ENCODE assay signal across 8 cellular contexts in genomic region chr13:113489549-113490495, GRCh38. TPM values are rescaled to one million over a fixed set of nuclear protein-coding genes. Genes with fewer than 3 reads are reported as not detected.
DNase-seq lines count a peak whose midpoint lies in the region; ATAC-seq, FAIRE-seq and TF ChIP-seq lines count a peak whose summit lies in the region.

No MANE protein-coding gene starts in this region.

- TF ChIP-seq CTCF in A549 (IDR thresholded peaks at IDR 0.05) (no peak), pancreas (IDR thresholded peaks at IDR 0.05) (no peak)

- FAIRE-seq in A549 (lab: Jason Lieb, UNC) (no peak), pancreas (lab: Jason Lieb, UNC) (no peak)

- POLR2A ChIA-PET in A549 (lab: Yijun Ruan, JAX), result interaction anchor here (1.2 kb wide), 1 partner anchor 41 kb away, joined by 3 read pairs; no protein-coding TSS in a partner anchor

- H3K9me3 Mint-ChIP-seq in activated T-helper 17 cell treated with anti-CD3 and anti-CD28 coated beads, Interleukin-2, amount 50 U/mL, for 72 hours, result no peaks in the 10 kb centered on the region

- H3K27ac ChIP-seq in A549, result peak overlapping the region; percentile 92 to 98
- peak overlapping the region in 3 of 4 donors; percentile 64 to 86 (median 68) for H3K27ac ChIP-seq in pancreas

- no peak for TF ChIP-seq RAD21 in A549 (conservative IDR thresholded peaks at IDR 0.05 in 1 of 2, IDR thresholded peaks at IDR 0.05 in 1 of 2)

- intact Hi-C loops in pancreas (cut with DNase I), result no loop called here

- H3K36me3 Mint-ChIP-seq in activated T-helper 17 cell treated with anti-CD3 and anti-CD28 coated beads, Interleukin-2, amount 50 U/mL, for 72 hours (ENCODE audit: low read depth), result peaks cover 20% of the 10 kb centered on the region

- H3K4me1 ChIP-seq in A549, result peaks cover 36% of the 10 kb centered on the region
- peaks cover 14 to 36% (median 25%) of the 10 kb centered on the region in 3 donors for H3K4me1 ChIP-seq in pancreas

- DNase-seq in A549 (ENCODE audit: low read depth in 1 of 2, low spot score in 1 of 2), result peak in 1 of 2 experiments; percentile 12
- peak; percentile 67 for DNase-seq in NCI-H774 (lab: John Stamatoyannopoulos, UW)
- DNase-seq in germinal center (ENCODE audit: low spot score), result peak; percentile 56
- peak in 3 of 6 donors; percentile 30 to 83 (median 43) for DNase-seq in pancreas
- no peak for DNase-seq in iPS-NIHi11 (ENCODE audit: low spot score)

- H3K4me3 ChIP-seq in A549 (peak overlapping the region; percentile 89), pancreas (peak overlapping the region; percentile 74 to 92 (median 81))

- H3K9me3 ChIP-seq in A549, result no peaks in the 10 kb centered on the region
- no peaks in the 10 kb centered on the region for H3K9me3 ChIP-seq in pancreas

- no peaks in the 10 kb centered on the region for H3K27me3 Mint-ChIP-seq in activated T-helper 17 cell treated with anti-CD3 and anti-CD28 coated beads, Interleukin-2, amount 50 U/mL, for 72 hours

- H3K4me2 ChIP-seq in A549, result peak overlapping the region; percentile 95

- no peaks in the 10 kb centered on the region for H3K36me3 ChIP-seq in pancreas

- peak overlapping the region; percentile 93 for H3K4me3 Mint-ChIP-seq in activated T-helper 17 cell treated with anti-CD3 and anti-CD28 coated beads, Interleukin-2, amount 50 U/mL, for 72 hours

- H3K4me1 Mint-ChIP-seq in activated T-helper 17 cell treated with anti-CD3 and anti-CD28 coated beads, Interleukin-2, amount 50 U/mL, for 72 hours, result peaks cover 40% of the 10 kb centered on the region

- no peak for TF ChIP-seq EP300 in A549 (IDR thresholded peaks at IDR 0.05)

- CTCF ChIA-PET in A549 (lab: Yijun Ruan, JAX), result no interaction called here

- peak overlapping the region; percentile 87 for H3K27ac Mint-ChIP-seq in activated T-helper 17 cell treated with anti-CD3 and anti-CD28 coated beads, Interleukin-2, amount 50 U/mL, for 72 hours

- no peaks in the 10 kb centered on the region for H3K27me3 ChIP-seq in pancreas

- 52% methylated on average over 12 of the region's 54 CpGs for WGBS in A549 (ENCODE audit: missing lambda C conversion rate)
- 2% methylated on average over 52 to 54 of the region's 54 CpGs for WGBS in pancreas, 2 donors

- ATAC-seq in A549 (peak; percentile 8 to 27), GM18867 (IDR thresholded peaks at IDR 0.05; ENCODE audit: unreplicated experiment) (peak; percentile 16), HG03095 (IDR thresholded peaks at IDR 0.05; ENCODE audit: unreplicated experiment) (peak; percentile 15), pancreas (peak; percentile 1 to 15 (median 5))
- ATAC-seq in activated T-helper 17 cell treated with anti-CD3 and anti-CD28 coated beads, Interleukin-2, amount 50 U/mL, for 72 hours (replicated peaks), result peak; percentile 34

- TF ChIP-seq POLR2A in A549 (IDR thresholded peaks at IDR 0.05; ENCODE audit: low read length), result no peak

TF ChIP-seq in A549, 52 proteins besides CTCF, POLR2A, EP300 and RAD21:
- TF ChIP-seq ZC3H11A (IDR thresholded peaks at IDR 0.05) (no peak), KDM5A (IDR thresholded peaks at IDR 0.05) (no peak), FOXS1 (CRISPR knock-in tag; IDR thresholded peaks at IDR 0.05) (no peak), SMC3 (IDR thresholded peaks at IDR 0.05) (no peak), TFCP2L1 (CRISPR knock-in tag; IDR thresholded peaks at IDR 0.05) (no peak), HES2 (IDR thresholded peaks at IDR 0.05) (no peak), KDM1A (IDR thresholded peaks at IDR 0.05; ENCODE audit: low read depth) (no peak), POLR2AphosphoS2 (conservative IDR thresholded peaks at IDR 0.05; ENCODE audit: low read length) (no peak), JUNB (IDR thresholded peaks at IDR 0.05) (no peak)
- TF ChIP-seq, protein P1, sequence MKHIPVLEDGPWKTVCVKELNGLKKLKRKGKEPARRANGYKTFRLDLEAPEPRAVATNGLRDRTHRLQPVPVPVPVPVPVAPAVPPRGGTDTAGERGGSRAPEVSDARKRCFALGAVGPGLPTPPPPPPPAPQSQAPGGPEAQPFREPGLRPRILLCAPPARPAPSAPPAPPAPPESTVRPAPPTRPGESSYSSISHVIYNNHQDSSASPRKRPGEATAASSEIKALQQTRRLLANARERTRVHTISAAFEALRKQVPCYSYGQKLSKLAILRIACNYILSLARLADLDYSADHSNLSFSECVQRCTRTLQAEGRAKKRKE (CRISPR knock-in tag; IDR thresholded peaks at IDR 0.05; ENCODE audit: low read depth), result no peak
- TF ChIP-seq, protein P2, sequence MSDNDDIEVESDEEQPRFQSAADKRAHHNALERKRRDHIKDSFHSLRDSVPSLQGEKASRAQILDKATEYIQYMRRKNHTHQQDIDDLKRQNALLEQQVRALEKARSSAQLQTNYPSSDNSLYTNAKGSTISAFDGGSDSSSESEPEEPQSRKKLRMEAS (IDR thresholded peaks at IDR 0.05), result no peak
- TF ChIP-seq, protein P3, sequence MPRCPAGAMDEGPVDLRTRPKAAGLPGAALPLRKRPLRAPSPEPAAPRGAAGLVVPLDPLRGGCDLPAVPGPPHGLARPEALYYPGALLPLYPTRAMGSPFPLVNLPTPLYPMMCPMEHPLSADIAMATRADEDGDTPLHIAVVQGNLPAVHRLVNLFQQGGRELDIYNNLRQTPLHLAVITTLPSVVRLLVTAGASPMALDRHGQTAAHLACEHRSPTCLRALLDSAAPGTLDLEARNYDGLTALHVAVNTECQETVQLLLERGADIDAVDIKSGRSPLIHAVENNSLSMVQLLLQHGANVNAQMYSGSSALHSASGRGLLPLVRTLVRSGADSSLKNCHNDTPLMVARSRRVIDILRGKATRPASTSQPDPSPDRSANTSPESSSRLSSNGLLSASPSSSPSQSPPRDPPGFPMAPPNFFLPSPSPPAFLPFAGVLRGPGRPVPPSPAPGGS (IDR thresholded peaks at IDR 0.05), result no peak

RNA-seq across cellular contexts. Expression of gene DCUN1D2, which starts 0.7 kb away (rescaled TPM):
- 8.4 and 9.5 TPM in 2 replicates for polyA plus RNA-seq in A549 (2011; rRNA removed)
- 7.5 and 8.0 TPM in 2 replicates for polyA plus RNA-seq in A549 (2012; cell fraction: cytosol; rRNA removed)
- polyA plus RNA-seq in A549 (2012; cell fraction: nucleus; rRNA removed), result 23.5 and 28.6 TPM in 2 replicates
- 7.8 to 8.6 TPM (median 8.3 TPM) in 3 replicates for polyA plus RNA-seq in A549 (2017; fragmentation: RNase III; extraction: RNeasy Plus Mini Kit Qiagen cat#74134 plus additional on column Dnase treatment)
- 4.6 and 6.6 TPM in 2 replicates for polyA minus RNA-seq in A549 (2011; rRNA and poly(A)+ RNA removed)
- total RNA-seq in activated T-helper 17 cell treated with anti-CD3 and anti-CD28 coated beads, Interleukin-2, amount 50 U/mL, for 72 hours, result 10 to 100 TPM; 18.5 to 24.4 TPM
- total RNA-seq in pancreas, result 10 to 100 TPM in 1 of 6 donors, 1 to 10 TPM in 5; 4.8 to 11.2 (median 7.3) TPM
- polyA plus RNA-seq in pancreas, result 10 to 100 TPM; 10.5 to 18.3 TPM

RNA-seq across cellular contexts. Expression of gene ADPRHL1, which starts 36.5 kb away (rescaled TPM):
- polyA plus RNA-seq in A549 (2011; rRNA removed) (11.0 and 11.4 TPM in 2 replicates), A549 (2017; fragmentation: RNase III; extraction: RNeasy Plus Mini Kit Qiagen cat#74134 plus additional on column Dnase treatment) (11.1 to 12.2 TPM (median 11.4 TPM) in 3 replicates), pancreas (1 to 10 TPM; 1.2 to 2.3 TPM)
- polyA plus RNA-seq in A549 (2012; cell fraction: cytosol; rRNA removed), result 10.6 and 12.6 TPM in 2 replicates
- polyA plus RNA-seq in A549 (2012; cell fraction: nucleus; rRNA removed), result 7.4 and 7.8 TPM in 2 replicates
- 6.1 and 10.0 TPM in 2 replicates for polyA minus RNA-seq in A549 (2011; rRNA and poly(A)+ RNA removed)
- total RNA-seq in activated T-helper 17 cell treated with anti-CD3 and anti-CD28 coated beads, Interleukin-2, amount 50 U/mL, for 72 hours, result under 1 TPM; 0.40 to 0.69 TPM
- 1 to 10 TPM; 2.2 to 6.0 (median 3.7) TPM for total RNA-seq in pancreas
